ENCODE assay signal across 1 cellular context in genomic region chr14:35046048-35046750, GRCh38.
TF ChIP-seq lines count a peak whose summit lies in the region.

Gene FAM177A1, plus strand, starts transcription at chr14:35046272. Its CDS starts 192 bp downstream, at chr14:35046464.

TF ChIP-seq in HepG2, 621 proteins besides CTCF, POLR2A, EP300 and RAD21 (continued from another document and continues in another):
- TF ChIP-seq ZNF574 (CRISPR knock-in tag; IDR thresholded peaks at IDR 0.05) = peak; percentile 94
- TF ChIP-seq MYC (CRISPR knock-in tag; IDR thresholded peaks at IDR 0.05; ENCODE audit: borderline replicate concordance) = peak; percentile 95
- peak; percentile 86 for TF ChIP-seq ZNF792 (CRISPR knock-in tag; IDR thresholded peaks at IDR 0.05)
- no peak for TF ChIP-seq ARNT (IDR thresholded peaks at IDR 0.05)
- TF ChIP-seq MAZ (IDR thresholded peaks at IDR 0.05; ENCODE audit: borderline replicate concordance, low read depth, low read length) = peak; percentile 83
- TF ChIP-seq MAZ (CRISPR knock-in tag; IDR thresholded peaks at IDR 0.05; ENCODE audit: low read depth) = peak; percentile 99
- no peak for TF ChIP-seq ZNF75D (CRISPR knock-in tag; IDR thresholded peaks at IDR 0.05; ENCODE audit: borderline replicate concordance)
- peak; percentile 98 for TF ChIP-seq ZMAT3 (CRISPR knock-in tag; conservative IDR thresholded peaks at IDR 0.05)
- TF ChIP-seq ZHX1 (CRISPR knock-in tag; IDR thresholded peaks at IDR 0.05; ENCODE audit: low read depth) = peak; percentile 99
- TF ChIP-seq ZMYM4 (CRISPR knock-in tag; IDR thresholded peaks at IDR 0.05) = peak; percentile 95; the same call in 1 of the 2 replicates
- no peak for TF ChIP-seq TEAD3 (CRISPR knock-in tag; optimal IDR thresholded peaks at IDR 0.05; ENCODE audit: borderline replicate concordance)
- TF ChIP-seq NCOA2 (CRISPR knock-in tag; IDR thresholded peaks at IDR 0.05) = no peak; the same call in 1 of the 2 replicates
- TF ChIP-seq CEBPB (IDR thresholded peaks at IDR 0.05; ENCODE audit: borderline replicate concordance, low read depth, low read length) = 0 out of 2 replicates have a peak, but pooled peaks have one; percentile 2
- peak; percentile 94 for TF ChIP-seq ZNF329 (CRISPR knock-in tag; IDR thresholded peaks at IDR 0.05; ENCODE audit: low read depth)
- no peak; the same call in 1 of the 2 replicates for TF ChIP-seq ZNF234 (CRISPR knock-in tag; conservative IDR thresholded peaks at IDR 0.05)
- TF ChIP-seq ZNF589 (CRISPR knock-in tag; conservative IDR thresholded peaks at IDR 0.05) = peak; percentile 94
- TF ChIP-seq TCF7 (IDR thresholded peaks at IDR 0.05; ENCODE audit: low read depth) = no peak
- peak; percentile 98 for TF ChIP-seq ZBTB21 (CRISPR knock-in tag; IDR thresholded peaks at IDR 0.05)
- TF ChIP-seq ZNF761 (CRISPR knock-in tag; conservative IDR thresholded peaks at IDR 0.05) = peak; percentile 76
- peak; percentile 49; the same call in 1 of the 2 replicates for TF ChIP-seq FLYWCH1 (CRISPR knock-in tag; IDR thresholded peaks at IDR 0.05)
- peak; percentile 70; the same call in 1 of the 2 replicates for TF ChIP-seq ZNF460 (CRISPR knock-in tag; IDR thresholded peaks at IDR 0.05; ENCODE audit: borderline replicate concordance)
- no peak for TF ChIP-seq TRIM22 (IDR thresholded peaks at IDR 0.05)
- TF ChIP-seq MYPOP (CRISPR knock-in tag; IDR thresholded peaks at IDR 0.05) = peak; percentile 99
- TF ChIP-seq ZNF547 (CRISPR knock-in tag; IDR thresholded peaks at IDR 0.05) = peak; percentile 98
- TF ChIP-seq ZNF274 (CRISPR knock-in tag; IDR thresholded peaks at IDR 0.05) = peak; percentile 98
- no peak; the same call in 1 of the 2 replicates for TF ChIP-seq ZNF572 (CRISPR knock-in tag; IDR thresholded peaks at IDR 0.05)
- TF ChIP-seq HIVEP1 (CRISPR knock-in tag; IDR thresholded peaks at IDR 0.05) = peak; percentile 98
- TF ChIP-seq ZNF839 (CRISPR knock-in tag; IDR thresholded peaks at IDR 0.05; ENCODE audit: borderline replicate concordance) = peak; percentile 70; the same call in 1 of the 2 replicates
- peak; percentile 81; the same call in 1 of the 2 replicates for TF ChIP-seq IRX3 (CRISPR knock-in tag; IDR thresholded peaks at IDR 0.05; ENCODE audit: borderline replicate concordance, low read depth)
- TF ChIP-seq RFX3 (CRISPR knock-in tag; IDR thresholded peaks at IDR 0.05) = no peak; the same call in 1 of the 2 replicates
- peak; percentile 98 for TF ChIP-seq ZNF546 (CRISPR knock-in tag; conservative IDR thresholded peaks at IDR 0.05)
- TF ChIP-seq ZNF770 (CRISPR knock-in tag; IDR thresholded peaks at IDR 0.05) = peak; percentile 88
- no peak for TF ChIP-seq RCOR2 (CRISPR knock-in tag; IDR thresholded peaks at IDR 0.05)
- no peak for TF ChIP-seq CENPX (CRISPR knock-in tag; IDR thresholded peaks at IDR 0.05)
- TF ChIP-seq SIX1 (CRISPR knock-in tag; IDR thresholded peaks at IDR 0.05; ENCODE audit: borderline replicate concordance) = peak; percentile 12; the same call in 1 of the 2 replicates
- TF ChIP-seq NFKBIZ (CRISPR knock-in tag; IDR thresholded peaks at IDR 0.05) = peak; percentile 71; the same call in 1 of the 2 replicates
- TF ChIP-seq HNRNPUL1 (IDR thresholded peaks at IDR 0.05; ENCODE audit: low read depth, low read length) = peak; percentile 65; the same call in 1 of the 2 replicates
- no peak for TF ChIP-seq ZBTB8A (CRISPR knock-in tag; IDR thresholded peaks at IDR 0.05; ENCODE audit: borderline replicate concordance, low read depth)
- TF ChIP-seq SIN3B (IDR thresholded peaks at IDR 0.05; ENCODE audit: low read length) = peak; percentile 25
- TF ChIP-seq ARID2 (CRISPR knock-in tag; IDR thresholded peaks at IDR 0.05; ENCODE audit: borderline replicate concordance) = peak; percentile 93; the same call in 1 of the 2 replicates
- TF ChIP-seq ARID4A (CRISPR knock-in tag; IDR thresholded peaks at IDR 0.05; ENCODE audit: borderline replicate concordance) = peak; percentile 99
- no peak for TF ChIP-seq NFRKB (IDR thresholded peaks at IDR 0.05)
- peak; percentile 88 for TF ChIP-seq CBX1 (IDR thresholded peaks at IDR 0.05; ENCODE audit: low read depth)
- no peak for TF ChIP-seq KDM1A (CRISPR knock-in tag; IDR thresholded peaks at IDR 0.05)
- peak; percentile 69; the same call in 1 of the 2 replicates for TF ChIP-seq TOE1 (CRISPR knock-in tag; IDR thresholded peaks at IDR 0.05)
- peak; percentile 99 for TF ChIP-seq MXD3 (CRISPR knock-in tag; IDR thresholded peaks at IDR 0.05)
- no peak; the same call in 1 of the 2 replicates for TF ChIP-seq ZNF432 (CRISPR knock-in tag; IDR thresholded peaks at IDR 0.05; ENCODE audit: borderline replicate concordance)
- TF ChIP-seq CHCHD3 (CRISPR knock-in tag; IDR thresholded peaks at IDR 0.05) = peak; percentile 80
- peak; percentile 88; the same call in 1 of the 2 replicates for TF ChIP-seq ZNF484 (CRISPR knock-in tag; IDR thresholded peaks at IDR 0.05; ENCODE audit: borderline replicate concordance, low read depth)
- TF ChIP-seq DPF2 (CRISPR knock-in tag; IDR thresholded peaks at IDR 0.05; ENCODE audit: borderline replicate concordance, low read depth) = peak; percentile 13; the same call in 1 of the 2 replicates
- peak; percentile 96 for TF ChIP-seq GABPB1 (CRISPR knock-in tag; IDR thresholded peaks at IDR 0.05)
- TF ChIP-seq NAIF1 (CRISPR knock-in tag; IDR thresholded peaks at IDR 0.05; ENCODE audit: borderline replicate concordance) = peak; percentile 94
